ENCODE assay signal across 8 cellular contexts in genomic region chr10:79444243-79445119, GRCh38. TPM values are rescaled to one million over a fixed set of nuclear protein-coding genes. Genes with fewer than 3 reads are reported as not detected.
A peak's percentile ranks its signal among the peaks of the same experiment; 100 is the strongest.
DNase-seq lines count a peak whose midpoint lies in the region; ATAC-seq and TF ChIP-seq lines count a peak whose summit lies in the region.

No MANE protein-coding gene starts in this region.

- no peak overlapping the region for H3K27ac Mint-ChIP-seq in neural progenitor cell

- CTCF ChIA-PET in A673 (lab: Charles Lee): interaction anchor here (0.5 to 1.7 kb wide), 4 partner anchors 23 to 688 kb away, joined by 3 to 4 read pairs (median 4); no protein-coding TSS in a partner anchor

- H3K9me3 ChIP-seq in A673 (ENCODE audit: low read depth, low read length, poor library complexity, severe bottlenecking) (no peaks in the 10 kb centered on the region), neural progenitor cell (ENCODE audit: low read depth) (no peaks in the 10 kb centered on the region), upper lobe of right lung (no peaks in the 10 kb centered on the region)

- H3K4me1 ChIP-seq in A673 (ENCODE audit: insufficient read depth, low read length, poor library complexity, severe bottlenecking): peaks cover 20% of the 10 kb centered on the region
- H3K4me1 ChIP-seq in foreskin keratinocyte: no peaks in the 10 kb centered on the region
- H3K4me1 ChIP-seq in neural progenitor cell: peaks cover 25% of the 10 kb centered on the region
- peaks cover 17% of the 10 kb centered on the region for H3K4me1 ChIP-seq in upper lobe of right lung

- H4K20me1 ChIP-seq in neural progenitor cell (ENCODE audit: low read depth): peaks cover 14% of the 10 kb centered on the region

- H3K79me2 ChIP-seq in neural progenitor cell (ENCODE audit: low read depth): peaks cover 5% of the 10 kb centered on the region

- TF ChIP-seq CTCF in A673 (conservative IDR thresholded peaks at IDR 0.05; ENCODE audit: low read depth, low read length): no peak
- TF ChIP-seq CTCF in foreskin keratinocyte (conservative IDR thresholded peaks at IDR 0.05): no peak
- no peak for TF ChIP-seq CTCF in neural progenitor cell (IDR thresholded peaks at IDR 0.05)
- no peak for TF ChIP-seq CTCF in upper lobe of right lung (IDR thresholded peaks at IDR 0.05)

- peak overlapping the region; percentile 92 for H2AFZ ChIP-seq in neural progenitor cell (replicated peaks)

- H3K27ac ChIP-seq in A673 (ENCODE audit: low read depth, low read length, poor library complexity, severe bottlenecking): peak overlapping the region; percentile 42
- no peak overlapping the region for H3K27ac ChIP-seq in foreskin keratinocyte
- H3K27ac ChIP-seq in neural progenitor cell: no peak overlapping the region
- peak overlapping the region; percentile 88 for H3K27ac ChIP-seq in upper lobe of right lung

- peak; percentile 38 for ATAC-seq in GM18511 (IDR thresholded peaks at IDR 0.05; ENCODE audit: unreplicated experiment)
- ATAC-seq in HG03097 (IDR thresholded peaks at IDR 0.05; ENCODE audit: low FRiP score, unreplicated experiment): peak; percentile 22
- peak; percentile 31 for ATAC-seq in foreskin keratinocyte
- peak; percentile 53 for ATAC-seq in upper lobe of right lung

- H3F3A ChIP-seq in neural progenitor cell (ENCODE audit: low read depth): peaks cover 16% of the 10 kb centered on the region

- POLR2A ChIA-PET in A673 (lab: Charles Lee; ENCODE audit: low non-redundant PET): no interaction called here

- DNase-seq in A673 (ENCODE audit: low spot score) (peak; percentile 66), OCI-M1 (lab: John Stamatoyannopoulos, UW) (peak; percentile 69), foreskin keratinocyte (no peak), neural progenitor cell (ENCODE audit: low spot score) (peak; percentile 86), upper lobe of right lung (peak; percentile 85)
- peak; percentile 39 for DNase-seq in activated T-helper 9 cell treated with anti-CD3 and anti-CD28 coated beads, Interleukin-2, amount 50 U/mL, for 16 hours (ENCODE audit: low read depth)

- no peaks in the 10 kb centered on the region for H3K27me3 ChIP-seq in A673 (replicated peaks; ENCODE audit: insufficient read depth, low read depth, low read length, poor library complexity)
- peaks cover 22% of the 10 kb centered on the region for H3K27me3 ChIP-seq in foreskin keratinocyte
- H3K27me3 ChIP-seq in neural progenitor cell: peaks cover 35% of the 10 kb centered on the region
- no peaks in the 10 kb centered on the region for H3K27me3 ChIP-seq in upper lobe of right lung

- H3K4me3 ChIP-seq in A673 (ENCODE audit: low read depth, low read length, poor library complexity, severe bottlenecking) (peak overlapping the region; percentile 64), neural progenitor cell (peak overlapping the region; percentile 86), upper lobe of right lung (peak overlapping the region; percentile 86)

- no TSS peak for BruUV-seq in A673 (replicated peaks; lab: Mats Ljungman, UMichigan)

- H3K4me1 Mint-ChIP-seq in neural progenitor cell: peaks cover 38% of the 10 kb centered on the region

- H3K9ac ChIP-seq in neural progenitor cell: no peak overlapping the region

- no peaks in the 10 kb centered on the region for H3K36me3 ChIP-seq in A673 (ENCODE audit: insufficient read depth, low read length, poor library complexity, severe bottlenecking)
- H3K36me3 ChIP-seq in neural progenitor cell: no peaks in the 10 kb centered on the region
- H3K36me3 ChIP-seq in upper lobe of right lung: no peaks in the 10 kb centered on the region

- intact Hi-C loops in A673 (cut with micrococcal nuclease; ENCODE audit: unreplicated experiment) (no loop called here), upper lobe of right lung (cut with DNase I) (no loop called here)

- H3K27me3 Mint-ChIP-seq in neural progenitor cell (ENCODE audit: insufficient read depth, low read depth): peaks cover 15% of the 10 kb centered on the region

- H3K9me3 Mint-ChIP-seq in neural progenitor cell: no peaks in the 10 kb centered on the region

- peak overlapping the region; percentile 92 for H3K4me3 Mint-ChIP-seq in neural progenitor cell

- peaks cover 3% of the 10 kb centered on the region for H3K36me3 Mint-ChIP-seq in neural progenitor cell

- H3K4me2 ChIP-seq in neural progenitor cell: peak overlapping the region; percentile 98

RNA-seq across cellular contexts. Expression of gene ZCCHC24, which starts 0.9 kb away (rescaled TPM):
- total RNA-seq in A673 (2021) (9.8 and 17.9 TPM in 2 replicates), foreskin keratinocyte (0.67 and 1.2 TPM in 2 replicates), neural progenitor cell (ENCODE audit: low replicate concordance) (5.9 and 10.7 TPM in 2 replicates), upper lobe of right lung (32.4 TPM)
- polyA plus RNA-seq in foreskin keratinocyte: 0.33 and 0.49 TPM in 2 replicates

Comparison
In these comparisons a context has a peak if more than half of its experiments do, and no peak if none do; other contexts are left out.
1. DNase-seq: peak in A673 (single experiment), OCI-M1 (single experiment), activated T-helper 9 cell treated with anti-CD3 and anti-CD28 coated beads, Interleukin-2, amount 50 U/mL, for 16 hours (single experiment), neural progenitor cell (single experiment) and upper lobe of right lung (single experiment); none in foreskin keratinocyte (0 of 2).
2. H3K27ac ChIP-seq: peak in A673 (single experiment) and upper lobe of right lung (single experiment); none in foreskin keratinocyte (single experiment) and neural progenitor cell (single experiment).
3. Peak in every context shown above with its lines, with median percentiles within 50 percentile points of each other: H3K4me3 ChIP-seq and ATAC-seq.